8 cellular contexts compared by ENCODE assay signal in the genomic region with DNA sequence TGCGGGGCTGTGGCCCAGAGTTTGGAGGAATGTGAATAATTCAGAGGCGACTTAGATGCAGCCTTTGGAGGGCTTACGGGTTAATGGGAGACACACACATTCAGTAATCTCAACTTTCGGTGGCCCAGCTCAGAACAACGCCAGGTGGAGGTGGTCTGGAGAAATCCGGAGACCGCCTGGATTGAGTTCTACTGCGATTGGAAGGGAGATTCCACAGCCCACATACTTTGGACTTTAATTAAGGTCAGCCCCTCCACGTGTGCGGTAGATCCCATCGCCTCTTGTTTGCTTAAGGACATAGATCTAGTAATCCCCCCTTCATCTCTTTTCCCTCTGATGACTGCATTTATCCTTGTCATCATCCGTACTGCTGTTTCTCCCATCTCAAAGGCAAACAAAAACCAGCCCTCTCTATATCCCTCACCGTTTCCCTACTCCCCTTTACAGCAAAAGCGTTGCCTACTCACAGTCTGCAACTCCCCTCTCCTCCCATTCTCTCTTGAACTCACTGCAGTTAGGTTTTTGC. TPM values are rescaled to one million over a fixed set of nuclear protein-coding genes. Genes with fewer than 3 reads are reported as not detected.
DNase-seq lines count a peak whose midpoint lies in the region; ATAC-seq and TF ChIP-seq lines count a peak whose summit lies in the region.

No MANE protein-coding gene starts in this region.

- no peaks in the 10 kb centered on the region for H3K9me3 Mint-ChIP-seq in mesothelial cell of epicardium

- H3K27me3 Mint-ChIP-seq in mesothelial cell of epicardium (ENCODE audit: low read depth) = no peaks in the 10 kb centered on the region

- no peak for TF ChIP-seq CTCF in cardiac fibroblast (IDR thresholded peaks at IDR 0.05; ENCODE audit: low read depth, low read length)
- no peak for TF ChIP-seq CTCF in mesothelial cell of epicardium (IDR thresholded peaks at IDR 0.05; ENCODE audit: unreplicated experiment)

- H3K36me3 Mint-ChIP-seq in mesothelial cell of epicardium = peaks cover 7% of the 10 kb centered on the region

- peak overlapping the region; percentile 100 for H3K27ac Mint-ChIP-seq in mesothelial cell of epicardium

- peak overlapping the region; percentile 74 to 94 for H3K4me3 ChIP-seq in cardiac fibroblast (replicated peaks in 1 of 2; ENCODE audit: low read depth in 2 of 2, low read length in 2 of 2)

- H3K4me1 Mint-ChIP-seq in mesothelial cell of epicardium = peaks cover 24% of the 10 kb centered on the region

- peak overlapping the region; percentile 100 for H3K4me3 Mint-ChIP-seq in mesothelial cell of epicardium

- ATAC-seq in esophagus mucosa = no peak

- peak; percentile 41 for DNase-seq in NCI-H510A treated with DMSO at 0.1 percent for 48 hours (lab: John Stamatoyannopoulos, UW)
- no peak for DNase-seq in NCI-H510A (lab: John Stamatoyannopoulos, UW)
- DNase-seq in NCI-H1092 treated with DMSO at 0.1 percent for 48 hours (lab: John Stamatoyannopoulos, UW) = peak; percentile 69
- DNase-seq in cardiac fibroblast (ENCODE audit: low read depth in 2 of 2) = no peak
- no peak for DNase-seq in mesothelial cell of epicardium (ENCODE audit: low spot score in 2 of 2, unreplicated experiment in 2 of 2)
- DNase-seq in occipital lobe (lab: John Stamatoyannopoulos, UW) = no peak
- DNase-seq in RPMI8226 = no peak

RNA-seq across cellular contexts. Expression of gene BSDC1, which starts 0.7 kb away (rescaled TPM):
- 73.4 to 74.8 TPM (median 74.6 TPM) in 3 replicates for total RNA-seq in mesothelial cell of epicardium
- total RNA-seq in esophagus mucosa = 39.5 TPM
- 60.7 TPM for total RNA-seq in occipital lobe

RNA-seq across cellular contexts. Expression of gene TSSK3, which starts 32.6 kb away (rescaled TPM):
- total RNA-seq in mesothelial cell of epicardium (6.6 to 8.1 TPM (median 7.8 TPM) in 3 replicates), esophagus mucosa (0.52 TPM), occipital lobe (not detected)

RNA-seq across cellular contexts. Expression of gene FAM229A, which starts 32.7 kb away (rescaled TPM):
- 12.5 to 12.9 TPM (median 12.5 TPM) in 3 replicates for total RNA-seq in mesothelial cell of epicardium
- 2.3 TPM for total RNA-seq in esophagus mucosa
- 1.6 TPM for total RNA-seq in occipital lobe

RNA-seq across cellular contexts. Expression of gene MARCKSL1, which starts 58.9 kb away (rescaled TPM):
- total RNA-seq in mesothelial cell of epicardium (487 to 496 TPM (median 495 TPM) in 3 replicates), esophagus mucosa (10.8 TPM), occipital lobe (356 TPM)

Comparison
In these comparisons a context has a peak if more than half of its experiments do, and no peak if none do; other contexts are left out.
1. DNase-seq: peak in NCI-H510A treated with DMSO at 0.1 percent for 48 hours (single experiment) and NCI-H1092 treated with DMSO at 0.1 percent for 48 hours (single experiment); none in NCI-H510A (single experiment), cardiac fibroblast (0 of 2), mesothelial cell of epicardium (0 of 2), occipital lobe (single experiment) and RPMI8226 (single experiment).